In the genomic region with DNA sequence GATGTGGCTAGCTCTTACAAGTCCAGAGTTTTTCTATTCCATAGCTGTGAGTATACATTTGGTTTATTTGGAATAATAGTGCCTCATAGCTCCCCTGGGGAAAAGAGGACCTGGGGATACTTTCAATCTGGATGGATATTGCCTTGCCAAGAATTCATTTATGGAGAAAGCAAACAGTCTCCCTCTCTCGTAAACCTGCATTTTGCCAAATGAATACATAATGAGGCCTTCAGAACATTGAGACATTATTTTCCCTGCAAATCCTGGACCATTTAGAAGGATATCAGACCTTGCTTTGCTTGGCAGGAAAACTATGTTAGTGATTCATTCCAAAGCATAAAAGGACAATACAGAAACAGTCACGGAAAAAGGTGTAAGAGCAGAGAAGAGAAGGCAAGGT, we compare ENCODE assay signal across 1 cellular context.
TF ChIP-seq lines count a peak whose summit lies in the region.

No MANE protein-coding gene starts in this region.

TF ChIP-seq in H1, 55 proteins besides CTCF, POLR2A, EP300 and RAD21 (continued from another document):
- TF ChIP-seq, protein P1, sequence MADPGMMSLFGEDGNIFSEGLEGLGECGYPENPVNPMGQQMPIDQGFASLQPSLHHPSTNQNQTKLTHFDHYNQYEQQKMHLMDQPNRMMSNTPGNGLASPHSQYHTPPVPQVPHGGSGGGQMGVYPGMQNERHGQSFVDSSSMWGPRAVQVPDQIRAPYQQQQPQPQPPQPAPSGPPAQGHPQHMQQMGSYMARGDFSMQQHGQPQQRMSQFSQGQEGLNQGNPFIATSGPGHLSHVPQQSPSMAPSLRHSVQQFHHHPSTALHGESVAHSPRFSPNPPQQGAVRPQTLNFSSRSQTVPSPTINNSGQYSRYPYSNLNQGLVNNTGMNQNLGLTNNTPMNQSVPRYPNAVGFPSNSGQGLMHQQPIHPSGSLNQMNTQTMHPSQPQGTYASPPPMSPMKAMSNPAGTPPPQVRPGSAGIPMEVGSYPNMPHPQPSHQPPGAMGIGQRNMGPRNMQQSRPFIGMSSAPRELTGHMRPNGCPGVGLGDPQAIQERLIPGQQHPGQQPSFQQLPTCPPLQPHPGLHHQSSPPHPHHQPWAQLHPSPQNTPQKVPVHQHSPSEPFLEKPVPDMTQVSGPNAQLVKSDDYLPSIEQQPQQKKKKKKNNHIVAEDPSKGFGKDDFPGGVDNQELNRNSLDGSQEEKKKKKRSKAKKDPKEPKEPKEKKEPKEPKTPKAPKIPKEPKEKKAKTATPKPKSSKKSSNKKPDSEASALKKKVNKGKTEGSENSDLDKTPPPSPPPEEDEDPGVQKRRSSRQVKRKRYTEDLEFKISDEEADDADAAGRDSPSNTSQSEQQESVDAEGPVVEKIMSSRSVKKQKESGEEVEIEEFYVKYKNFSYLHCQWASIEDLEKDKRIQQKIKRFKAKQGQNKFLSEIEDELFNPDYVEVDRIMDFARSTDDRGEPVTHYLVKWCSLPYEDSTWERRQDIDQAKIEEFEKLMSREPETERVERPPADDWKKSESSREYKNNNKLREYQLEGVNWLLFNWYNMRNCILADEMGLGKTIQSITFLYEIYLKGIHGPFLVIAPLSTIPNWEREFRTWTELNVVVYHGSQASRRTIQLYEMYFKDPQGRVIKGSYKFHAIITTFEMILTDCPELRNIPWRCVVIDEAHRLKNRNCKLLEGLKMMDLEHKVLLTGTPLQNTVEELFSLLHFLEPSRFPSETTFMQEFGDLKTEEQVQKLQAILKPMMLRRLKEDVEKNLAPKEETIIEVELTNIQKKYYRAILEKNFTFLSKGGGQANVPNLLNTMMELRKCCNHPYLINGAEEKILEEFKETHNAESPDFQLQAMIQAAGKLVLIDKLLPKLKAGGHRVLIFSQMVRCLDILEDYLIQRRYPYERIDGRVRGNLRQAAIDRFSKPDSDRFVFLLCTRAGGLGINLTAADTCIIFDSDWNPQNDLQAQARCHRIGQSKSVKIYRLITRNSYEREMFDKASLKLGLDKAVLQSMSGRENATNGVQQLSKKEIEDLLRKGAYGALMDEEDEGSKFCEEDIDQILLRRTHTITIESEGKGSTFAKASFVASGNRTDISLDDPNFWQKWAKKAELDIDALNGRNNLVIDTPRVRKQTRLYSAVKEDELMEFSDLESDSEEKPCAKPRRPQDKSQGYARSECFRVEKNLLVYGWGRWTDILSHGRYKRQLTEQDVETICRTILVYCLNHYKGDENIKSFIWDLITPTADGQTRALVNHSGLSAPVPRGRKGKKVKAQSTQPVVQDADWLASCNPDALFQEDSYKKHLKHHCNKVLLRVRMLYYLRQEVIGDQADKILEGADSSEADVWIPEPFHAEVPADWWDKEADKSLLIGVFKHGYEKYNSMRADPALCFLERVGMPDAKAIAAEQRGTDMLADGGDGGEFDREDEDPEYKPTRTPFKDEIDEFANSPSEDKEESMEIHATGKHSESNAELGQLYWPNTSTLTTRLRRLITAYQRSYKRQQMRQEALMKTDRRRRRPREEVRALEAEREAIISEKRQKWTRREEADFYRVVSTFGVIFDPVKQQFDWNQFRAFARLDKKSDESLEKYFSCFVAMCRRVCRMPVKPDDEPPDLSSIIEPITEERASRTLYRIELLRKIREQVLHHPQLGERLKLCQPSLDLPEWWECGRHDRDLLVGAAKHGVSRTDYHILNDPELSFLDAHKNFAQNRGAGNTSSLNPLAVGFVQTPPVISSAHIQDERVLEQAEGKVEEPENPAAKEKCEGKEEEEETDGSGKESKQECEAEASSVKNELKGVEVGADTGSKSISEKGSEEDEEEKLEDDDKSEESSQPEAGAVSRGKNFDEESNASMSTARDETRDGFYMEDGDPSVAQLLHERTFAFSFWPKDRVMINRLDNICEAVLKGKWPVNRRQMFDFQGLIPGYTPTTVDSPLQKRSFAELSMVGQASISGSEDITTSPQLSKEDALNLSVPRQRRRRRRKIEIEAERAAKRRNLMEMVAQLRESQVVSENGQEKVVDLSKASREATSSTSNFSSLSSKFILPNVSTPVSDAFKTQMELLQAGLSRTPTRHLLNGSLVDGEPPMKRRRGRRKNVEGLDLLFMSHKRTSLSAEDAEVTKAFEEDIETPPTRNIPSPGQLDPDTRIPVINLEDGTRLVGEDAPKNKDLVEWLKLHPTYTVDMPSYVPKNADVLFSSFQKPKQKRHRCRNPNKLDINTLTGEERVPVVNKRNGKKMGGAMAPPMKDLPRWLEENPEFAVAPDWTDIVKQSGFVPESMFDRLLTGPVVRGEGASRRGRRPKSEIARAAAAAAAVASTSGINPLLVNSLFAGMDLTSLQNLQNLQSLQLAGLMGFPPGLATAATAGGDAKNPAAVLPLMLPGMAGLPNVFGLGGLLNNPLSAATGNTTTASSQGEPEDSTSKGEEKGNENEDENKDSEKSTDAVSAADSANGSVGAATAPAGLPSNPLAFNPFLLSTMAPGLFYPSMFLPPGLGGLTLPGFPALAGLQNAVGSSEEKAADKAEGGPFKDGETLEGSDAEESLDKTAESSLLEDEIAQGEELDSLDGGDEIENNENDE (IDR thresholded peaks at IDR 0.05; ENCODE audit: insufficient replicate concordance, low read length) = no peak
- TF ChIP-seq SAP30 (IDR thresholded peaks at IDR 0.05; ENCODE audit: insufficient read depth, insufficient replicate concordance, low read length) (no peak), RXRA (IDR thresholded peaks at IDR 0.05; ENCODE audit: insufficient read depth, low read depth, low read length) (no peak), JUND (IDR thresholded peaks at IDR 0.05; ENCODE audit: low read length) (no peak), RNF2 (IDR thresholded peaks at IDR 0.05; ENCODE audit: borderline replicate concordance, low read depth, low read length, missing control alignments, poor library complexity, severe bottlenecking) (no peak), SIX5 (IDR thresholded peaks at IDR 0.05; ENCODE audit: low read depth, low read length) (no peak), SIN3A (conservative IDR thresholded peaks at IDR 0.05 in 1 of 2, IDR thresholded peaks at IDR 0.05 in 1 of 2; ENCODE audit: low read depth in 1 of 2, low read length in 2 of 2) (no peak), PHF8 (conservative IDR thresholded peaks at IDR 0.05; ENCODE audit: low read depth, low read length) (no peak), POLR2AphosphoS5 (IDR thresholded peaks at IDR 0.05; ENCODE audit: low read depth, low read length) (no peak), TAF7 (optimal IDR thresholded peaks at IDR 0.05; ENCODE audit: borderline replicate concordance, low read depth, low read length) (no peak)
- TF ChIP-seq, protein P2, sequence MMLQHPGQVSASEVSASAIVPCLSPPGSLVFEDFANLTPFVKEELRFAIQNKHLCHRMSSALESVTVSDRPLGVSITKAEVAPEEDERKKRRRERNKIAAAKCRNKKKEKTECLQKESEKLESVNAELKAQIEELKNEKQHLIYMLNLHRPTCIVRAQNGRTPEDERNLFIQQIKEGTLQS (IDR thresholded peaks at IDR 0.05; ENCODE audit: insufficient read depth, low read depth, low read length) = no peak
